In genomic region chr3:169668957-169669681, GRCh38 we compare ENCODE assay signal across 9 cellular contexts. TPM values are rescaled to one million over a fixed set of nuclear protein-coding genes. Genes with fewer than 3 reads are reported as not detected.
DNase-seq lines count a peak whose midpoint lies in the region; ATAC-seq and TF ChIP-seq lines count a peak whose summit lies in the region.
"Had no signal": no experiment of that assay in that cellular context is flagged by ENCODE, and none has a peak within 500 bp of the region (broad histone marks: within the 10 kb centered on the region; RNA-seq: fewer than 3 reads in every experiment).

No MANE protein-coding gene starts in this region.

- CTCF ChIA-PET in activated CD4-positive, alpha-beta memory T cell treated with anti-CD3 and anti-CD28 coated beads for 36 hours (lab: Charles Lee): interaction anchor here (0.6 to 4.7 kb wide), 16 partner anchors 8 to 1458 kb away, joined by 3 to 38 read pairs (median 4); partner anchors contain the start of gene TERC

- ATAC-seq in GM19025 (IDR thresholded peaks at IDR 0.05; ENCODE audit: low read depth, unreplicated experiment) (peak; percentile 79), HG03103 (IDR thresholded peaks at IDR 0.05; ENCODE audit: low read depth, unreplicated experiment) (peak; percentile 91)
- peak; percentile 67 to 74 for ATAC-seq in naive thymus-derived CD8-positive, alpha-beta T cell

- TF ChIP-seq POLR2A in uterus (IDR thresholded peaks at IDR 0.05): peak in 1 of 2 donors; percentile 27

- no peaks in the 10 kb centered on the region for H3K36me3 Mint-ChIP-seq in activated CD4-positive, alpha-beta memory T cell treated with anti-CD3 and anti-CD28 coated beads for 36 hours
- peaks cover 2 to 27% (median 5%) of the 10 kb centered on the region in 3 donors for H3K36me3 Mint-ChIP-seq in naive thymus-derived CD8-positive, alpha-beta T cell

- H3K4me3 Mint-ChIP-seq in activated CD4-positive, alpha-beta memory T cell treated with anti-CD3 and anti-CD28 coated beads for 36 hours: peak overlapping the region; percentile 48
- peak overlapping the region in 8 of 10 donors; percentile 20 to 78 (median 66) for H3K4me3 Mint-ChIP-seq in naive thymus-derived CD8-positive, alpha-beta T cell

- peaks cover 13% of the 10 kb centered on the region for H3K9me3 Mint-ChIP-seq in activated CD4-positive, alpha-beta memory T cell treated with anti-CD3 and anti-CD28 coated beads for 36 hours
- peaks cover 8 to 31% (median 18%) of the 10 kb centered on the region in 9 donors for H3K9me3 Mint-ChIP-seq in naive thymus-derived CD8-positive, alpha-beta T cell

- H3K27me3 Mint-ChIP-seq in activated CD4-positive, alpha-beta memory T cell treated with anti-CD3 and anti-CD28 coated beads for 36 hours: peaks cover 78% of the 10 kb centered on the region
- peaks cover 60 to 100% (median 80%) of the 10 kb centered on the region in 5 donors for H3K27me3 Mint-ChIP-seq in naive thymus-derived CD8-positive, alpha-beta T cell

- POLR2A ChIA-PET in activated CD4-positive, alpha-beta memory T cell treated with anti-CD3 and anti-CD28 coated beads for 36 hours (lab: Charles Lee): interaction anchor here (0.6 kb wide), 1 partner anchor 108 kb away, joined by 5 read pairs; no protein-coding TSS in a partner anchor
- POLR2A ChIA-PET in naive thymus-derived CD8-positive, alpha-beta T cell (lab: Charles Lee): no interaction called here

- DNase-seq in CD1c-positive myeloid dendritic cell (ENCODE audit: extremely low spot score) (peak; percentile 62), NCI-H2171 (lab: John Stamatoyannopoulos, UW) (peak; percentile 57), fibroblast of peridontal ligament (ENCODE audit: extremely low read depth) (peak; percentile 31), uterus (peak; percentile 32 to 39)
- peak; percentile 68 for DNase-seq in activated CD4-positive, alpha-beta memory T cell treated with anti-CD3 and anti-CD28 coated beads for 36 hours
- peak in 1 of 10 donors; percentile 21 for DNase-seq in naive thymus-derived CD8-positive, alpha-beta T cell

- peaks cover 17 to 47% of the 10 kb centered on the region in 2 donors for H3K27me3 ChIP-seq in uterus

- no peaks in the 10 kb centered on the region for H3K4me1 ChIP-seq in uterus

- intact Hi-C loops in activated CD4-positive, alpha-beta memory T cell treated with anti-CD3 and anti-CD28 coated beads for 36 hours (cut with micrococcal nuclease): loop anchor here (1.0 to 10.0 kb wide), 4 partner anchors 8 to 520 kb away; no protein-coding TSS in a partner anchor
- intact Hi-C loops in uterus (cut with DNase I; ENCODE audit: low total_unique reads): no loop called here

- peaks cover 17% of the 10 kb centered on the region for H3K4me1 Mint-ChIP-seq in activated CD4-positive, alpha-beta memory T cell treated with anti-CD3 and anti-CD28 coated beads for 36 hours (ENCODE audit: low read depth)
- H3K4me1 Mint-ChIP-seq in naive thymus-derived CD8-positive, alpha-beta T cell: peaks cover 7 to 30% (median 20%) of the 10 kb centered on the region in 4 donors

- H3K9me3 ChIP-seq in uterus: no peaks in the 10 kb centered on the region

- peak; percentile 46 to 73 (median 54) for TF ChIP-seq CTCF in uterus (IDR thresholded peaks at IDR 0.05)

- H3K4me3 ChIP-seq in uterus: peak overlapping the region; percentile 8

- peak overlapping the region in 1 of 2 donors; percentile 42 for H3K27ac ChIP-seq in uterus

- H3K36me3 ChIP-seq in uterus: no peaks in the 10 kb centered on the region

- no peak overlapping the region for H3K27ac Mint-ChIP-seq in activated CD4-positive, alpha-beta memory T cell treated with anti-CD3 and anti-CD28 coated beads for 36 hours
- peak overlapping the region in 1 of 10 donors; percentile 49 for H3K27ac Mint-ChIP-seq in naive thymus-derived CD8-positive, alpha-beta T cell

RNA-seq across cellular contexts. Expression of gene MECOM, which starts 5.6 kb away (rescaled TPM):
- not detected for total RNA-seq in activated CD4-positive, alpha-beta memory T cell treated with anti-CD3 and anti-CD28 coated beads for 36 hours
- total RNA-seq in naive thymus-derived CD8-positive, alpha-beta T cell: not detected
- polyA plus RNA-seq in naive thymus-derived CD8-positive, alpha-beta T cell: not detected
- total RNA-seq in uterus: 10 to 100 TPM; 12.8 to 76.9 (median 35.1) TPM
- total RNA-seq: T-helper 1 cell treated with Interleukin-12 subunit alpha and Interleukin-12 subunit beta and Interleukin-4 antibody, amounts not matched to agents 30 ng/mL and 1 ng/mL, for 36 hours had no signal

Comparison
In these comparisons a context has a peak if more than half of its experiments do, and no peak if none do; other contexts are left out.
1. RNA of gene MECOM, which starts 5.6 kb away (total RNA-seq): 12.8 to 76.9 TPM in uterus; not detected in activated CD4-positive, alpha-beta memory T cell treated with anti-CD3 and anti-CD28 coated beads for 36 hours and not detected in naive thymus-derived CD8-positive, alpha-beta T cell; every median in the first group is over 10 times any median in the second.
2. Peak in every context shown above with its lines, with median percentiles within 50 percentile points of each other: ATAC-seq.